In genomic region chr9:104775574-104775936, GRCh38 we compare ENCODE assay signal across 1 cellular context.
TF ChIP-seq lines count a peak whose summit lies in the region.

No MANE protein-coding gene starts in this region.

TF ChIP-seq in HepG2, 621 proteins besides CTCF, POLR2A, EP300 and RAD21 (continued from another document):
- no peak for TF ChIP-seq FOXO4 (CRISPR knock-in tag; conservative IDR thresholded peaks at IDR 0.05)
